In genomic region chr11:119065369-119065768, GRCh38 we compare ENCODE assay signal across 8 cellular contexts. TPM values are rescaled to one million over a fixed set of nuclear protein-coding genes. Genes with fewer than 3 reads are reported as not detected.
A peak's percentile ranks its signal among the peaks of the same experiment; 100 is the strongest.
DNase-seq lines count a peak whose midpoint lies in the region; ATAC-seq and TF ChIP-seq lines count a peak whose summit lies in the region.

No MANE protein-coding gene starts in this region.

- H3K14ac ChIP-seq in IMR-90 (replicated peaks; ENCODE audit: low read depth, low read length) = no peak overlapping the region
- no peak overlapping the region for H3K14ac ChIP-seq in neuronal stem cell (ENCODE audit: low read length)

- H2BK120ac ChIP-seq in IMR-90 (ENCODE audit: low read depth, low read length) (no peak overlapping the region), neuronal stem cell (ENCODE audit: low read depth, low read length) (no peak overlapping the region)

- WGBS in IMR-90 (ENCODE audit: extremely low coverage in 2 of 2, insufficient read length in 1 of 2), 2 experiments = 56% methylated on average over 3 of the region's 4 CpGs; no CpG with 5 or more reads in 1 of the 2 experiments
- no CpG with 5 or more reads among the region's 4 CpGs for WGBS in neuronal stem cell (ENCODE audit: extremely low coverage in 2 of 2, insufficient read length in 2 of 2, insufficient replicate concordance in 1 of 2), 2 donors

- H2BK20ac ChIP-seq in IMR-90 (ENCODE audit: low read depth, low read length) = no peak overlapping the region

- H3K9ac ChIP-seq in IMR-90 (ENCODE audit: low read depth, low read length) (no peak overlapping the region), neuronal stem cell (ENCODE audit: low read depth, low read length, poor library complexity) (no peak overlapping the region)

- H3K9me1 ChIP-seq in IMR-90 (ENCODE audit: insufficient read depth, low read length) = peaks cover 6% of the 10 kb centered on the region; the same call in 1 of the 2 replicates

- H2BK15ac ChIP-seq in IMR-90 (ENCODE audit: low read depth, low read length) (no peak overlapping the region), neuronal stem cell (ENCODE audit: low read length) (no peak overlapping the region)

- ATAC-seq in IMR-90 (ENCODE audit: low read depth) = no peak
- no peak for ATAC-seq in HG02852 (IDR thresholded peaks at IDR 0.05; ENCODE audit: unreplicated experiment)

- H3K9me3 ChIP-seq in IMR-90 (ENCODE audit: control insufficient read depth, insufficient read depth, low read length) (no peaks in the 10 kb centered on the region), WERI-Rb-1 (ENCODE audit: severe bottlenecking) (no peaks in the 10 kb centered on the region), neuronal stem cell (replicated peaks in 1 of 2; ENCODE audit: control insufficient read depth in 2 of 2, insufficient read depth in 1 of 2, low read depth in 1 of 2, low read length in 2 of 2) (no peaks in the 10 kb centered on the region)

- H3K4ac ChIP-seq in IMR-90 (ENCODE audit: low read depth, low read length) = no peak overlapping the region
- H3K4ac ChIP-seq in neuronal stem cell (ENCODE audit: low read length) = no peak overlapping the region

- H3K23ac ChIP-seq in IMR-90 (ENCODE audit: low read depth, low read length) (no peak overlapping the region), neuronal stem cell (ENCODE audit: low read depth, low read length, poor library complexity) (no peak overlapping the region)

- H3K79me1 ChIP-seq in IMR-90 (ENCODE audit: low read depth in 1 of 2, low read length in 2 of 2) (peaks cover 23 to 50% of the 10 kb centered on the region in 2 experiments), neuronal stem cell (ENCODE audit: low read depth, low read length) (peaks cover 2% of the 10 kb centered on the region)

- H3K27me3 ChIP-seq in IMR-90 (ENCODE audit: control insufficient read depth, insufficient read depth, low read length) = no peaks in the 10 kb centered on the region
- no peaks in the 10 kb centered on the region for H3K27me3 ChIP-seq in WERI-Rb-1 (ENCODE audit: insufficient read depth, low read depth, severe bottlenecking)
- no peaks in the 10 kb centered on the region for H3K27me3 ChIP-seq in neuronal stem cell (ENCODE audit: control insufficient read depth in 3 of 3, insufficient read depth in 3 of 3, low read depth in 1 of 3, low read length in 3 of 3)

- H3K4me2 ChIP-seq in IMR-90 (ENCODE audit: low read depth, low read length) = no peak overlapping the region
- H3K4me2 ChIP-seq in neuronal stem cell (ENCODE audit: insufficient read depth, low read length, poor library complexity, severe bottlenecking) = no peak overlapping the region

- no peak overlapping the region for H4K5ac ChIP-seq in IMR-90 (ENCODE audit: low read depth, low read length)

- no peak overlapping the region for H3K56ac ChIP-seq in IMR-90 (ENCODE audit: extremely low read depth, insufficient read depth, low read length)

- H3K4me1 ChIP-seq in IMR-90 (ENCODE audit: control insufficient read depth, insufficient read depth, low read length) (peaks cover 9% of the 10 kb centered on the region), neuronal stem cell (ENCODE audit: control insufficient read depth in 2 of 2, insufficient read depth in 1 of 2, low read depth in 1 of 2, low read length in 2 of 2) (peaks cover 0 to 2% of the 10 kb centered on the region in 2 donors)

- H2BK12ac ChIP-seq in neuronal stem cell (ENCODE audit: low read length) = no peak overlapping the region

- CTCF ChIA-PET in IMR-90 (lab: Yijun Ruan, JAX) = interaction anchor here (1.0 kb wide), 1 partner anchor 18 kb away, joined by 5 read pairs; no protein-coding TSS in a partner anchor

- H4K8ac ChIP-seq in IMR-90 (ENCODE audit: low read depth in 2 of 2, low read length in 2 of 2) (no peak overlapping the region), neuronal stem cell (ENCODE audit: low read depth, low read length) (no peak overlapping the region)

- DNase-seq in DMS53 treated with DMSO at 0.1 percent for 48 hours (lab: John Stamatoyannopoulos, UW; ENCODE audit: unreplicated experiment) (peak; percentile 19), IMR-90 (peak; percentile 40), WERI-Rb-1 (peak; percentile 52), epithelial cell of esophagus (ENCODE audit: low read depth) (peak; percentile 57), neuronal stem cell (ENCODE audit: low spot score) (no peak), ecto neural progenitor cell (ENCODE audit: low spot score) (no peak)
- peak; percentile 38 for DNase-seq in stimulated activated CD4-positive, alpha-beta T cell treated with anti-CD3 and anti-CD28 coated beads, Interleukin-4, amount 100 ng/mL, for 1 hour

- dilution Hi-C loops in IMR-90 (cut with HindIII; ENCODE audit: low sequenced_read_pairs, unreplicated experiment) = no loop called here

- BruUV-seq in IMR-90 (replicated peaks; lab: Mats Ljungman, UMichigan) = no TSS peak

- TF ChIP-seq CTCF in IMR-90 (conservative IDR thresholded peaks at IDR 0.05; ENCODE audit: low read depth, low read length) = peak; percentile 47
- peak; percentile 76 for TF ChIP-seq CTCF in WERI-Rb-1 (IDR thresholded peaks at IDR 0.05; ENCODE audit: low read depth, low read length)
- TF ChIP-seq CTCF in epithelial cell of esophagus (IDR thresholded peaks at IDR 0.05; ENCODE audit: insufficient read depth, low read depth, low read length, missing control alignments) = peak; percentile 67

- POLR2A ChIA-PET in IMR-90 (lab: Charles Lee; ENCODE audit: unreplicated experiment) = no interaction called here

- H3K27ac ChIP-seq in IMR-90 (ENCODE audit: insufficient read depth, low read length) (no peak overlapping the region), WERI-Rb-1 (no peak overlapping the region), neuronal stem cell (replicated peaks; ENCODE audit: low read length) (no peak overlapping the region)

- H2BK5ac ChIP-seq in IMR-90 (ENCODE audit: low read depth, low read length, poor library complexity, severe bottlenecking) (no peak overlapping the region), neuronal stem cell (ENCODE audit: low read length) (no peak overlapping the region)

- no peak overlapping the region for H3K18ac ChIP-seq in IMR-90 (ENCODE audit: low read depth, low read length)
- H3K18ac ChIP-seq in neuronal stem cell (ENCODE audit: low read length) = no peak overlapping the region

- TF ChIP-seq RAD21 in IMR-90 (IDR thresholded peaks at IDR 0.05; ENCODE audit: low read length) = peak; percentile 34

- H2AK5ac ChIP-seq in IMR-90 (ENCODE audit: low read depth, low read length) = peak overlapping the region; percentile 2; the same call in 1 of the 2 replicates
- no peak overlapping the region for H2AK5ac ChIP-seq in neuronal stem cell (ENCODE audit: low read depth, low read length)

- H3K4me3 ChIP-seq in IMR-90 (ENCODE audit: insufficient read depth, low read depth, low read length) = no peak overlapping the region
- H3K4me3 ChIP-seq in WERI-Rb-1 (ENCODE audit: low read depth, low read length) = no peak overlapping the region
- no peak overlapping the region for H3K4me3 ChIP-seq in epithelial cell of esophagus (ENCODE audit: low read length)
- H3K4me3 ChIP-seq in neuronal stem cell (ENCODE audit: low read length in 2 of 2) = no peak overlapping the region

- H2AFZ ChIP-seq in IMR-90 (replicated peaks; ENCODE audit: low read length, poor library complexity) (no peak overlapping the region), neuronal stem cell (ENCODE audit: low read length) (no peak overlapping the region)

- H3K36me3 ChIP-seq in IMR-90 (ENCODE audit: control insufficient read depth, insufficient read depth, low read length) = peaks cover 5% of the 10 kb centered on the region
- H3K36me3 ChIP-seq in WERI-Rb-1 = peaks cover 11% of the 10 kb centered on the region
- peaks cover 4 to 8% of the 10 kb centered on the region in 2 donors for H3K36me3 ChIP-seq in neuronal stem cell (replicated peaks in 1 of 2; ENCODE audit: control insufficient read depth in 2 of 2, insufficient read depth in 2 of 2, low read length in 2 of 2)

- H2AK9ac ChIP-seq in IMR-90 (replicated peaks; ENCODE audit: low read depth, low read length, poor library complexity) = no peak overlapping the region

- H4K91ac ChIP-seq in IMR-90 (ENCODE audit: insufficient read depth, low read depth, low read length) (no peak overlapping the region), neuronal stem cell (ENCODE audit: low read depth, low read length, poor library complexity) (no peak overlapping the region)

- no peak for TF ChIP-seq POLR2A in IMR-90 (IDR thresholded peaks at IDR 0.05; ENCODE audit: low read depth, low read length)

- intact Hi-C loops in IMR-90 (cut with micrococcal nuclease) = no loop called here

- in situ Hi-C loops in IMR-90 (cut with MboI; ENCODE audit: low sequenced_read_pairs) = no loop called here

- no peaks in the 10 kb centered on the region; the same call in 1 of the 2 replicates for H4K20me1 ChIP-seq in IMR-90 (ENCODE audit: insufficient read depth, low read length)

RNA-seq across cellular contexts. Expression of gene VPS11, which starts 2.2 kb away (rescaled TPM):
- 22.2 and 30.5 TPM in 2 replicates for total RNA-seq in IMR-90 (2012; rRNA removed)
- 19.7 and 20.7 TPM in 2 replicates for polyA plus RNA-seq in IMR-90 (2012; rRNA removed)
- polyA plus RNA-seq in IMR-90 (2012; cell fraction: cytosol; rRNA removed) = 5.4 and 10.1 TPM in 2 replicates
- polyA plus RNA-seq in IMR-90 (2012; cell fraction: nucleus; rRNA removed; ENCODE audit: low replicate concordance) = 39.5 and 40.0 TPM in 2 replicates
- polyA plus RNA-seq in neuronal stem cell (2013, experiment 1 of 2) = 12.6 TPM
- polyA plus RNA-seq in neuronal stem cell (2013, experiment 2 of 2) = 11.2 TPM

RNA-seq across cellular contexts. Expression of gene HYOU1, which starts 8.4 kb away (rescaled TPM):
- total RNA-seq in IMR-90 (2012; rRNA removed) = 152 and 181 TPM in 2 replicates
- polyA plus RNA-seq in IMR-90 (2012; rRNA removed) = 117 and 120 TPM in 2 replicates
- polyA plus RNA-seq in IMR-90 (2012; cell fraction: cytosol; rRNA removed) = 75.9 and 116 TPM in 2 replicates
- 103 and 105 TPM in 2 replicates for polyA plus RNA-seq in IMR-90 (2012; cell fraction: nucleus; rRNA removed; ENCODE audit: low replicate concordance)
- 76.2 TPM for polyA plus RNA-seq in neuronal stem cell (2013, experiment 1 of 2)
- 79.0 TPM for polyA plus RNA-seq in neuronal stem cell (2013, experiment 2 of 2)

RNA-seq across cellular contexts. Expression of gene HMBS, which starts 19.3 kb away (rescaled TPM):
- total RNA-seq in IMR-90 (2012; rRNA removed) = 13.9 and 17.9 TPM in 2 replicates
- polyA plus RNA-seq in IMR-90 (2012; rRNA removed) = 55.3 and 59.5 TPM in 2 replicates
- 48.3 and 54.5 TPM in 2 replicates for polyA plus RNA-seq in IMR-90 (2012; cell fraction: cytosol; rRNA removed)
- 58.5 and 77.5 TPM in 2 replicates for polyA plus RNA-seq in IMR-90 (2012; cell fraction: nucleus; rRNA removed; ENCODE audit: low replicate concordance)
- 36.5 TPM for polyA plus RNA-seq in neuronal stem cell (2013, experiment 1 of 2)
- polyA plus RNA-seq in neuronal stem cell (2013, experiment 2 of 2) = 37.2 TPM

RNA-seq across cellular contexts. Expression of gene SLC37A4, which starts 34.7 kb away (rescaled TPM):
- 7.5 and 8.3 TPM in 2 replicates for total RNA-seq in IMR-90 (2012; rRNA removed)
- 14.3 and 15.1 TPM in 2 replicates for polyA plus RNA-seq in IMR-90 (2012; rRNA removed)
- 12.5 and 14.1 TPM in 2 replicates for polyA plus RNA-seq in IMR-90 (2012; cell fraction: cytosol; rRNA removed)
- polyA plus RNA-seq in IMR-90 (2012; cell fraction: nucleus; rRNA removed; ENCODE audit: low replicate concordance) = 40.1 and 57.8 TPM in 2 replicates
- 44.0 TPM for polyA plus RNA-seq in neuronal stem cell (2013, experiment 1 of 2)
- polyA plus RNA-seq in neuronal stem cell (2013, experiment 2 of 2) = 44.3 TPM

RNA-seq across cellular contexts. Expression of gene DPAGT1, which starts 36.3 kb away (rescaled TPM):
- 13.6 and 15.2 TPM in 2 replicates for total RNA-seq in IMR-90 (2012; rRNA removed)
- polyA plus RNA-seq in IMR-90 (2012; rRNA removed) = 51.2 and 53.4 TPM in 2 replicates
- 20.2 and 25.9 TPM in 2 replicates for polyA plus RNA-seq in IMR-90 (2012; cell fraction: cytosol; rRNA removed)
- polyA plus RNA-seq in IMR-90 (2012; cell fraction: nucleus; rRNA removed; ENCODE audit: low replicate concordance) = 105 and 155 TPM in 2 replicates
- 31.0 TPM for polyA plus RNA-seq in neuronal stem cell (2013, experiment 1 of 2)
- polyA plus RNA-seq in neuronal stem cell (2013, experiment 2 of 2) = 31.0 TPM

Comparison
In these comparisons a context has a peak if more than half of its experiments do, and no peak if none do; other contexts are left out.
1. DNase-seq: peak in DMS53 treated with DMSO at 0.1 percent for 48 hours (single experiment), IMR-90 (single experiment), WERI-Rb-1 (single experiment), epithelial cell of esophagus (single experiment) and stimulated activated CD4-positive, alpha-beta T cell treated with anti-CD3 and anti-CD28 coated beads, Interleukin-4, amount 100 ng/mL, for 1 hour (single experiment); none in neuronal stem cell (single experiment) and ecto neural progenitor cell (single experiment).
2. Peak in every context shown above with its lines, with median percentiles within 50 percentile points of each other: CTCF ChIP-seq.